8 cellular contexts compared by ENCODE assay signal in the genomic region with DNA sequence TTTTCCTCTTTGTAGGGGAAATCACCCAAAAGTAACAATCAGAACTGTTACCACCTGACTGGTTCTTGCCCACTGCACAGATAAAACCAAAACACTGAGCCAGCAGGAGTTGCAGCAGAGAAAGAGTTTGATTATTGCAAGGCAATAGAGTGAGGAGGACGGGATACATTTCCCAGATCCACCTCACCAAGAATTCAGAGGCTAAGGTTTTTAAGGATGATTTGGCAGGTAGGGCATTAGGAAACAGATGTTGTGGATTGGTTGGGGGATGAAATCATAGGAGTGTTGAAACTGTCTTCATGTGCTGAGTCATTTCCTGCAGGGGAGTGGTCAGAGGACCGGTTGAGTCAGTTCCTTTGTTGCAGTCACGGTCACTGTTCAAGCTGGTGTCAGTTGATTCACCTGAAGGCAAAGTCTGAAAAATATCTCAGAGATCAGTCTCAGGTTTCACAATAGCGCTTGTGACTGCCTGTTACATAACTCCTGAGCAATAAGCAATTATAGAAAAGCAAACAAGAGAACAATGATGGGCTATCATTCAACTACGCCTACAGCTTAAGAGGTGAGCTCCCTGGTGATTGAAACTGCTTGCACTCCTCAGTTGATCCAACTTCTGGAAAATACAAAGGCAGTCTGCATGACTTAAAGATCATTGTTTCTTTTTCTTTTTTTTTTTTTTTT. TPM values are rescaled to one million over a fixed set of nuclear protein-coding genes. Genes with fewer than 3 reads are reported as not detected.
A peak's percentile ranks its signal among the peaks of the same experiment; 100 is the strongest.
DNase-seq lines count a peak whose midpoint lies in the region; ATAC-seq and TF ChIP-seq lines count a peak whose summit lies in the region.

No MANE protein-coding gene starts in this region.

- DNase-seq in GM03348 (ENCODE audit: low spot score), result peak; percentile 87
- peak; percentile 89 for DNase-seq in GM23338 (ENCODE audit: low spot score)
- DNase-seq in KBM-7, result peak; percentile 97
- peak; percentile 99 for DNase-seq in RKO (ENCODE audit: low spot score)
- DNase-seq in activated naive CD4-positive, alpha-beta T cell treated with anti-CD3 and anti-CD28 coated beads, Interleukin-2, amount 50 U/mL, for 72 hours (ENCODE audit: low spot score in 2 of 2), result peak; percentile 55 to 73
- DNase-seq in stimulated activated CD4-positive, alpha-beta T cell treated with anti-CD3 and anti-CD28 coated beads, Interleukin-4, amount 100 ng/mL, for 1 hour, result peak; percentile 50
- no peak for DNase-seq in D341Med (ENCODE audit: low spot score)

- H3K36me3 ChIP-seq in GM23338 (ENCODE audit: insufficient read depth), result no peaks in the 10 kb centered on the region
- no peaks in the 10 kb centered on the region for H3K36me3 ChIP-seq in iPS-18a (ENCODE audit: control insufficient read depth, low read depth, low read length)

- peak; percentile 89 for ATAC-seq in GM23338
- ATAC-seq in activated naive CD4-positive, alpha-beta T cell treated with anti-CD3 and anti-CD28 coated beads, Interleukin-2, amount 50 U/mL, for 72 hours, result peak; percentile 88 to 95

- peaks cover 24% of the 10 kb centered on the region for H3K4me1 Mint-ChIP-seq in GM23338

- H3K9me3 ChIP-seq in iPS-18a (ENCODE audit: control insufficient read depth, low read depth, low read length), result no peaks in the 10 kb centered on the region

- no peaks in the 10 kb centered on the region for H4K20me1 ChIP-seq in GM23338 (replicated peaks; ENCODE audit: insufficient read depth)

- in situ Hi-C loops in KBM-7 (cut with MboI; ENCODE audit: low pct_unique_long_range_greater_than_20kb, low sequenced_read_pairs), result no loop called here

- peak overlapping the region; percentile 95 for H3K27ac Mint-ChIP-seq in GM23338
- H3K27ac Mint-ChIP-seq in activated naive CD4-positive, alpha-beta T cell treated with anti-CD3 and anti-CD28 coated beads, Interleukin-2, amount 50 U/mL, for 72 hours, result peak overlapping the region; percentile 40 to 92

- H3K79me2 ChIP-seq in GM23338 (replicated peaks; ENCODE audit: insufficient read depth), result no peaks in the 10 kb centered on the region

- H3K4me1 ChIP-seq in GM23338 (ENCODE audit: insufficient read depth), result peaks cover 12% of the 10 kb centered on the region; the same call in 1 of the 2 replicates
- H3K4me1 ChIP-seq in iPS-18a (ENCODE audit: control insufficient read depth, low read depth, low read length), result peaks cover 14% of the 10 kb centered on the region

- H3K4me3 Mint-ChIP-seq in GM23338, result no peak overlapping the region; the same call in 2 of the 3 replicates

- peaks cover 20% of the 10 kb centered on the region for H3K36me3 Mint-ChIP-seq in GM23338 (ENCODE audit: low read depth)
- H3K36me3 Mint-ChIP-seq in activated naive CD4-positive, alpha-beta T cell treated with anti-CD3 and anti-CD28 coated beads, Interleukin-2, amount 50 U/mL, for 72 hours, result peaks cover 6 to 10% of the 10 kb centered on the region in 2 donors

- no peak for TF ChIP-seq CTCF in GM23338 (conservative IDR thresholded peaks at IDR 0.05; ENCODE audit: low read depth in 2 of 2)

- H3K9me3 Mint-ChIP-seq in GM23338, result peaks cover 12% of the 10 kb centered on the region; the same call in 2 of the 3 replicates
- H3K9me3 Mint-ChIP-seq in activated naive CD4-positive, alpha-beta T cell treated with anti-CD3 and anti-CD28 coated beads, Interleukin-2, amount 50 U/mL, for 72 hours, result peaks cover 0 to 6% of the 10 kb centered on the region in 2 donors

- H3K4me3 ChIP-seq in GM23338 (no peak overlapping the region), iPS-18a (ENCODE audit: low read length) (peak overlapping the region; percentile 24)

- H3F3A ChIP-seq in GM23338 (replicated peaks; ENCODE audit: low read depth), result no peaks in the 10 kb centered on the region

- peaks cover 10% of the 10 kb centered on the region for H3K27me3 Mint-ChIP-seq in GM23338 (ENCODE audit: insufficient read depth, low read depth, poor library complexity)

- peak overlapping the region; percentile 50 for H3K9ac ChIP-seq in iPS-18a (ENCODE audit: low read length)

- H3K9me2 ChIP-seq in GM23338 (ENCODE audit: insufficient read depth), result no peaks in the 10 kb centered on the region

- no peaks in the 10 kb centered on the region for H3K27me3 ChIP-seq in GM23338 (ENCODE audit: insufficient read depth)
- H3K27me3 ChIP-seq in iPS-18a (ENCODE audit: control insufficient read depth, insufficient read depth, low read length), result no peaks in the 10 kb centered on the region

- H3K27ac ChIP-seq in GM23338 (ENCODE audit: low read depth) (peak overlapping the region; percentile 85), iPS-18a (ENCODE audit: low read length) (peak overlapping the region; percentile 85)

- H2AFZ ChIP-seq in GM23338, result no peak overlapping the region

- H3K4me2 ChIP-seq in GM23338, result 0 out of 2 replicates have a peak overlapping the region, but pooled peaks have one; percentile 4

TF ChIP-seq in GM23338, 12 proteins besides CTCF, POLR2A, EP300 and RAD21 (continues in another document):
- TF ChIP-seq ZNF114 (CRISPR knock-in tag; IDR thresholded peaks at IDR 0.05), result no peak
- TF ChIP-seq CREB1 (CRISPR knock-in tag; IDR thresholded peaks at IDR 0.05; ENCODE audit: low read depth), result peak; percentile 71
- peak; percentile 28 for TF ChIP-seq NANOG (IDR thresholded peaks at IDR 0.05; ENCODE audit: borderline replicate concordance)
- TF ChIP-seq STAT1 (IDR thresholded peaks at IDR 0.05; ENCODE audit: unreplicated experiment), result no peak
- no peak for TF ChIP-seq REST (IDR thresholded peaks at IDR 0.05; ENCODE audit: unreplicated experiment)
- no peak for TF ChIP-seq ZNF331 (CRISPR knock-in tag; IDR thresholded peaks at IDR 0.05; ENCODE audit: low read depth)
- no peak for TF ChIP-seq EZH2 (IDR thresholded peaks at IDR 0.05; ENCODE audit: low read depth, unreplicated experiment)
- TF ChIP-seq EZH2phosphoT487 (IDR thresholded peaks at IDR 0.05; ENCODE audit: unreplicated experiment), result no peak
- TF ChIP-seq JUNB (IDR thresholded peaks at IDR 0.05; ENCODE audit: unreplicated experiment), result no peak
- TF ChIP-seq POLR2AphosphoS5 (IDR thresholded peaks at IDR 0.05; ENCODE audit: low read depth), result peak; percentile 44; the same call in 1 of the 2 replicates

RNA-seq across cellular contexts. Expression of gene AMN1, which starts 20.3 kb away (rescaled TPM):
- 12.3 and 12.6 TPM in 2 replicates for total RNA-seq in GM23338 (2014; rRNA removed; shearing (Covaris generic))
- polyA plus RNA-seq in GM23338 (2016; fragmentation: Nextera tagmentation; extraction: Ambion mirVana), result 14.1 and 17.7 TPM in 2 replicates
- total RNA-seq in activated naive CD4-positive, alpha-beta T cell treated with anti-CD3 and anti-CD28 coated beads, Interleukin-2, amount 50 U/mL, for 72 hours, result 10 to 100 TPM in 1 of 2 donors, 1 to 10 TPM in 1; 4.8 to 18.8 TPM
